In the genomic region with DNA sequence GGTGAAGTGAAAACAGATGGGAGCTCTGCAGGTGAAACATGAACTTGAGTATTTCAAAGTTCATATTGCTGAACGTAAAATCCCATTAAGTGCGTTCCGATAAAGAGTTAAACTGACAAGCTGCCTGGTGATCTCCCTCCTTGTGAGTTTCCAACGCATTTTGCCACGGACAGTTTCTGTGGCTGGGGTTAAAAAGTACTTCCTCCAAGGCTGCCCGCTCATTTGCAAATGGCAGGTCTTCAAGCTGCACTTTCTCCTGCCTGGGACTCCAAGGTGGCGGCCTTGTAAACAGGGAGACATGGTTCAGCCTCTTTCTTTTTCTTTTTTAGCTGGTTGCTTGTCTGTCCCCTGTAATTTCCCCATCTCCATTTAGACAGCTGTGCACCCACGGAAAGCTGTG, we compare ENCODE assay signal across 26 cellular contexts.
DNase-seq lines count a peak whose midpoint lies in the region; ATAC-seq, FAIRE-seq and TF ChIP-seq lines count a peak whose summit lies in the region.
"Had no signal": no experiment of that assay in that cellular context is flagged by ENCODE, and none has a peak within 500 bp of the region (broad histone marks: within the 10 kb centered on the region; RNA-seq: fewer than 3 reads in every experiment).

No MANE protein-coding gene starts in this region.

- peak overlapping the region; percentile 33; the same call in 1 of the 2 replicates for H3K27ac ChIP-seq in GM12878 (ENCODE audit: control insufficient read depth, insufficient read depth)
- H3K27ac ChIP-seq: adrenal gland had no signal

- CTCF ChIA-PET in GM12878 (lab: Yijun Ruan, JAX): interaction anchor here (0.6 to 2.0 kb wide), 6 partner anchors 9 to 158 kb away, joined by 3 to 15 read pairs (median 4); no protein-coding TSS in a partner anchor

- ATAC-seq in GM21423 (IDR thresholded peaks at IDR 0.05; ENCODE audit: unreplicated experiment) (peak; percentile 43), HG03521 (IDR thresholded peaks at IDR 0.05; ENCODE audit: unreplicated experiment) (peak; percentile 44), GM12878 (peak; percentile 79), GM18868 (IDR thresholded peaks at IDR 0.05; ENCODE audit: unreplicated experiment) (no peak)
- ATAC-seq: stimulated activated effector memory CD8-positive, alpha-beta T cell treated with anti-CD3 and anti-CD28 coated beads, Interleukin-12 subunit alpha, Interleukin-12 subunit beta, amount 100 ng/mL, for 72 hours had no signal

- peak; percentile 23 for FAIRE-seq in GM12878 (lab: Jason Lieb, UNC)
- FAIRE-seq: GM18507, H1, small intestine had no signal

- H3K27me3 ChIP-seq in GM12878 (replicated peaks in 1 of 2; ENCODE audit: control insufficient read depth in 2 of 2, insufficient read depth in 2 of 2, low read length in 1 of 2): no peaks in the 10 kb centered on the region
- H3K27me3 ChIP-seq: adrenal gland had no signal

- peaks cover 25% of the 10 kb centered on the region for H3K4me1 ChIP-seq in GM12878 (ENCODE audit: control insufficient read depth, insufficient read depth, low read length)

- SMC1A ChIA-PET in GM12878 (lab: Charles Lee; ENCODE audit: uncharacterized antibody, unreplicated experiment): interaction anchor here (0.8 to 3.7 kb wide), 14 partner anchors 8 to 448 kb away, joined by 3 to 17 read pairs (median 5); no protein-coding TSS in a partner anchor

- 14% methylated on average over 8 of the region's 8 CpGs for WGBS in GM12878 (ENCODE audit: insufficient coverage, insufficient replicate concordance, low lambda C conversion rate, missing lambda C conversion rate)

- POLR2A ChIA-PET in GM12878 (lab: Charles Lee): interaction anchor here (0.8 to 1.2 kb wide), 3 partner anchors 10 to 61 kb away, joined by 3 read pairs; no protein-coding TSS in a partner anchor

- no peaks in the 10 kb centered on the region for H3K79me2 ChIP-seq in GM12878 (ENCODE audit: control insufficient read depth, insufficient read depth, low read length)

- no peaks in the 10 kb centered on the region for H4K20me1 ChIP-seq in GM12878 (ENCODE audit: control insufficient read depth, insufficient read depth)

- no peaks in the 10 kb centered on the region; the same call in 2 of the 3 replicates for H3K9me3 ChIP-seq in GM12878 (replicated peaks; ENCODE audit: control insufficient read depth, insufficient read depth, low read length)
- H3K9me3 ChIP-seq: adrenal gland, SK-N-SH had no signal

- intact Hi-C loops in GM12878 (cut with micrococcal nuclease; ENCODE audit: unreplicated experiment): no loop called here

- TF ChIP-seq CTCF in GM13976 (IDR thresholded peaks at IDR 0.05; ENCODE audit: borderline replicate concordance, control extremely low read depth, extremely low read depth, insufficient read depth, missing control alignments): no peak
- no peak for TF ChIP-seq CTCF in GM12878 (IDR thresholded peaks at IDR 0.05 in 2 of 3, conservative IDR thresholded peaks at IDR 0.05 in 1 of 3; ENCODE audit: control insufficient read depth in 2 of 3, extremely low read depth in 1 of 3, insufficient read depth in 1 of 3, low read depth in 3 of 3, low read length in 3 of 3)

- RAD21 ChIA-PET in GM12878 (lab: Charles Lee; ENCODE audit: unreplicated experiment): interaction anchor here (0.9 to 3.2 kb wide), 9 partner anchors 15 to 483 kb away, joined by 3 to 15 read pairs (median 4); no protein-coding TSS in a partner anchor

- TF ChIP-seq EP300 in GM12878 (IDR thresholded peaks at IDR 0.05; ENCODE audit: borderline replicate concordance in 1 of 2, control insufficient read depth in 1 of 2, low read depth in 2 of 2, low read length in 2 of 2): peak in 1 of 2 experiments; percentile 42; a peak in 1 of 4 replicates

- DNase-seq in GM13976 (ENCODE audit: low spot score): peak; percentile 41
- DNase-seq in GM12878 (ENCODE audit: low read depth, low spot score): peak; percentile 49
- DNase-seq in middle frontal gyrus (ENCODE audit: extremely low spot score, low spot score): no peak
- DNase-seq in occipital lobe (lab: John Stamatoyannopoulos, UW): no peak
- DNase-seq in iPS-NIHi7 (ENCODE audit: extremely low spot score): no peak
- DNase-seq: activated B cell treated with CpG ODN at 0.5 μM for 24 hours; activated CD4-positive, alpha-beta memory T cell treated with anti-CD3 and anti-CD28 coated beads for 36 hours; activated effector memory CD4-positive, alpha-beta T cell treated with anti-CD3 and anti-CD28 coated beads, Interleukin-2, amount 50 U/mL, for 16 hours; C1 segment of cervical spinal cord; Calu3; cortex of kidney; endodermal cell; mammary epithelial cell; NCI-H1436 treated with DMSO at 0.1 percent for 48 hours; NCI-H510A treated with DMSO at 0.1 percent for 48 hours; RPMI8226; SK-N-SH; small intestine; stimulated activated CD4-positive, alpha-beta T cell treated with anti-CD3 and anti-CD28 coated beads, Interleukin-2, amount 100 ng/mL, for 24 hours had no signal

- H3K36me3 ChIP-seq in GM12878 (ENCODE audit: control insufficient read depth in 2 of 2, insufficient read depth in 2 of 2, low read length in 1 of 2): no peaks in the 10 kb centered on the region
- H3K36me3 ChIP-seq: adrenal gland had no signal

- no peak overlapping the region for H3K9ac ChIP-seq in GM12878 (ENCODE audit: control insufficient read depth, insufficient read depth, low read length)
- H3K9ac ChIP-seq: SK-N-SH had no signal

- H3K4me3 ChIP-seq in GM12878: no peak overlapping the region
- H3K4me3 ChIP-seq: adrenal gland had no signal

- in situ Hi-C loops in GM13976 (cut with MboI; ENCODE audit: low sequenced_read_pairs, unreplicated experiment) (no loop called here), GM12878 (cut with MboI) (no loop called here)

- no peak for TF ChIP-seq RAD21 in GM12878 (IDR thresholded peaks at IDR 0.05; ENCODE audit: insufficient read depth, low read depth, low read length)

- BruUV-seq in GM12878 (replicated peaks; lab: Mats Ljungman, UMichigan): no TSS peak

- TF ChIP-seq POLR2A in GM12878 (IDR thresholded peaks at IDR 0.05; ENCODE audit: low read depth, low read length): no peak

- peak overlapping the region; percentile 41 for H2AFZ ChIP-seq in GM12878 (ENCODE audit: control insufficient read depth, low read depth, low read length)

- peak overlapping the region; percentile 58; the same call in 1 of the 2 replicates for H3K4me2 ChIP-seq in GM12878 (ENCODE audit: control insufficient read depth, insufficient read depth)
- H3K4me2 ChIP-seq: SK-N-SH had no signal

TF ChIP-seq in GM12878, 131 proteins besides CTCF, POLR2A, EP300 and RAD21 (continues in another document):
- TF ChIP-seq SKIL (IDR thresholded peaks at IDR 0.05; ENCODE audit: low read depth, poor library complexity, severe bottlenecking) (peak; percentile 41), POU2F2 (IDR thresholded peaks at IDR 0.05; ENCODE audit: borderline replicate concordance, low read depth, low read length) (peak; percentile 83; the same call in 2 of the 3 replicates), NFYA (IDR thresholded peaks at IDR 0.05; ENCODE audit: borderline replicate concordance, low read depth, low read length) (no peak), EED (IDR thresholded peaks at IDR 0.05; ENCODE audit: low read depth) (0 out of 2 replicates have a peak, but pooled peaks have one; percentile 18), CREB1 (IDR thresholded peaks at IDR 0.05; ENCODE audit: low read depth) (no peak), RUNX3 (IDR thresholded peaks at IDR 0.05; ENCODE audit: low read length) (peak; percentile 46; the same call in 1 of the 2 replicates), ZBTB4 (CRISPR knock-in tag; IDR thresholded peaks at IDR 0.05) (no peak), BHLHE40 (IDR thresholded peaks at IDR 0.05; ENCODE audit: borderline replicate concordance in 1 of 2, low read depth in 2 of 2, low read length in 1 of 2) (peak; percentile 44 to 56; a peak in 2 of 4 replicates)

Comparison
In these comparisons a context has a peak if more than half of its experiments do, and no peak if none do; other contexts are left out.
1. DNase-seq: peak in GM13976 (single experiment) and GM12878 (single experiment); none in middle frontal gyrus (single experiment), occipital lobe (single experiment) and iPS-NIHi7 (single experiment).